Comparison of ENCODE assay signal across 8 cellular contexts in the genomic region with DNA sequence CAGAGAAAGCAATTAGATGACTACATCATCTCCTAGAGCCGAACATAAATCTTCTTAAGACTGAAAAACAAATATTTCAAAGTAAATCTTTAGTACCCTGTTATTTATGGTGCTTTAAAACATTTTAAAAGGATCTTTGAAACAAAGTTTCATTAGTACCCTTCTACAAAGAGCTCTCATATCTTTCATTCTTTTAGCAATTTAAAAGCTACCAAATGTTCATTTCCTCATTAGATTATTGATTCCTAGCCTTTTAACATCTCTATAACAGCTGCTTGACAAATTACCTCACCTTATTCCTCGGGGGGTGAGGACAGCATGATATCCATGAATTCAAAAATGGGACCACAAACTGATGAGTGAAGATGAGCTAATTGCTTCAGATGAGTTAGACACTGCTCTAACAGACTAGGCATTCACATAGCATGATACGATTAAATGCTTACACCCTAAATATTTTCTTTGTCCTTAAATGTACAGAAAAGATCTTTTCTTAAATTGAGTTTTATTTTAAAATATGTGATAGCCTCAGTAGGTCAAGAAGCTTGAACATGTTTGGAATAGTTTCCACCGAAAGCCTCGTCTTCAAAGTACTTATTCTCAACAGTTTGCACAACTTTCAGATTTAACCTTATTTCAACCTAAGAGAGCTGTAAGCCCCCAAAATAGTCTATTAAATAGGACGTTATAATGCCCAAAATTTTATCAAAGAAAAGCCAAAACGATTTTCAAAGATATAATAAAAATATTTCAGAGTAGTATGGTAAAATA. TPM values are rescaled to one million over a fixed set of nuclear protein-coding genes. Genes with fewer than 3 reads are reported as not detected.
DNase-seq lines count a peak whose midpoint lies in the region; ATAC-seq and TF ChIP-seq lines count a peak whose summit lies in the region.

No MANE protein-coding gene starts in this region.

- in situ Hi-C loops in HAP-1 (cut with MboI; ENCODE audit: low sequenced_read_pairs), result loop anchor here (10.0 kb wide), 1 partner anchor 160 kb away; the partner anchor contains the start of gene TP53I3

- no peaks in the 10 kb centered on the region for H3K27me3 ChIP-seq in A673 (replicated peaks; ENCODE audit: insufficient read depth, low read depth, low read length, poor library complexity)
- H3K27me3 ChIP-seq in HAP-1 (ENCODE audit: low read depth), result no peaks in the 10 kb centered on the region
- H3K27me3 ChIP-seq in ascending aorta, result no peaks in the 10 kb centered on the region
- no peaks in the 10 kb centered on the region for H3K27me3 ChIP-seq in mucosa of rectum (ENCODE audit: control insufficient read depth in 2 of 2, insufficient read depth in 2 of 2, low read length in 2 of 2)

- no peak for TF ChIP-seq CTCF in A673 (conservative IDR thresholded peaks at IDR 0.05; ENCODE audit: low read depth, low read length)
- TF ChIP-seq CTCF in ascending aorta (IDR thresholded peaks at IDR 0.05), result no peak

- peak overlapping the region; percentile 99 for H3K4me3 ChIP-seq in A673 (ENCODE audit: low read depth, low read length, poor library complexity, severe bottlenecking)
- peak overlapping the region; percentile 90 for H3K4me3 ChIP-seq in HAP-1
- H3K4me3 ChIP-seq in ascending aorta, result peak overlapping the region; percentile 90
- H3K4me3 ChIP-seq in mucosa of rectum (ENCODE audit: low read length in 2 of 2), result peak overlapping the region; percentile 1 to 90

- BruUV-seq in A673 (replicated peaks; lab: Mats Ljungman, UMichigan), result no TSS peak

- H3K9me3 ChIP-seq in A673 (ENCODE audit: low read depth, low read length, poor library complexity, severe bottlenecking) (no peaks in the 10 kb centered on the region), HAP-1 (no peaks in the 10 kb centered on the region), ascending aorta (no peaks in the 10 kb centered on the region), mucosa of rectum (ENCODE audit: control insufficient read depth in 2 of 2, low read length in 2 of 2) (no peaks in the 10 kb centered on the region)

- POLR2A ChIA-PET in A673 (lab: Charles Lee; ENCODE audit: low non-redundant PET), result no interaction called here

- H3K36me3 ChIP-seq in A673 (ENCODE audit: insufficient read depth, low read length, poor library complexity, severe bottlenecking) (no peaks in the 10 kb centered on the region), HAP-1 (replicated peaks) (no peaks in the 10 kb centered on the region), ascending aorta (no peaks in the 10 kb centered on the region), mucosa of rectum (ENCODE audit: control insufficient read depth in 2 of 2, insufficient read depth in 2 of 2, low read length in 2 of 2) (no peaks in the 10 kb centered on the region)

- H3K9ac ChIP-seq in mucosa of rectum (ENCODE audit: low read depth in 1 of 2, low read length in 2 of 2), result peak overlapping the region in 1 of 2 donors; percentile 99

- ATAC-seq in HG03354 (IDR thresholded peaks at IDR 0.05; ENCODE audit: poor library complexity, severe bottlenecking, unreplicated experiment), result no peak

- peaks cover 10% of the 10 kb centered on the region for H3K4me1 ChIP-seq in A673 (ENCODE audit: insufficient read depth, low read length, poor library complexity, severe bottlenecking)
- H3K4me1 ChIP-seq in HAP-1, result peaks cover 20% of the 10 kb centered on the region
- H3K4me1 ChIP-seq in ascending aorta, result peaks cover 0 to 20% of the 10 kb centered on the region in 2 donors
- peaks cover 13% of the 10 kb centered on the region in 2 donors for H3K4me1 ChIP-seq in mucosa of rectum (ENCODE audit: control insufficient read depth in 2 of 2, insufficient read depth in 2 of 2, low read length in 2 of 2)

- peak; percentile 19 for DNase-seq in A673 (ENCODE audit: low spot score)
- no peak for DNase-seq in HAP-1 (ENCODE audit: low spot score in 2 of 2)
- no peak for DNase-seq in ascending aorta (ENCODE audit: low spot score in 2 of 2)
- DNase-seq in DMS53 (lab: John Stamatoyannopoulos, UW), result no peak
- no peak for DNase-seq in globus pallidus (ENCODE audit: low spot score)
- no peak for DNase-seq in dermis blood vessel endothelial cell

- peak overlapping the region; percentile 29 for H3K27ac ChIP-seq in A673 (ENCODE audit: low read depth, low read length, poor library complexity, severe bottlenecking)
- peak overlapping the region; percentile 99 for H3K27ac ChIP-seq in ascending aorta
- H3K27ac ChIP-seq in mucosa of rectum (ENCODE audit: low read depth in 2 of 2, low read length in 2 of 2), result no peak overlapping the region

- intact Hi-C loops in A673 (cut with micrococcal nuclease; ENCODE audit: unreplicated experiment) (loop anchor here (5.0 kb wide), 1 partner anchor 158 kb away; the partner anchor contains the start of gene TP53I3), ascending aorta (cut with DNase I) (loop anchor here (5.0 to 10.0 kb wide), 2 partner anchors 540 to 868 kb away; partner anchors contain the start of genes CENPO, KLHL29 and PTRHD1)

- CTCF ChIA-PET in A673 (lab: Charles Lee), result interaction anchor here (0.5 kb wide), 1 partner anchor 100 kb away, joined by 5 read pairs; no protein-coding TSS in a partner anchor

RNA-seq across cellular contexts. Expression of gene ATAD2B, which starts 2.1 kb away (rescaled TPM):
- total RNA-seq in A673 (2021) (27.9 and 28.5 TPM in 2 replicates), ascending aorta (8.4 TPM), dermis blood vessel endothelial cell (15.6 and 23.3 TPM in 2 replicates)

RNA-seq across cellular contexts. Expression of gene UBXN2A, which starts 15.5 kb away (rescaled TPM):
- 18.3 and 18.6 TPM in 2 replicates for total RNA-seq in A673 (2021)
- total RNA-seq in ascending aorta, result 3.0 TPM
- total RNA-seq in dermis blood vessel endothelial cell, result 13.1 and 17.0 TPM in 2 replicates

Comparison
In these comparisons a context has a peak if more than half of its experiments do, and no peak if none do; other contexts are left out.
1. H3K27ac ChIP-seq: peak in A673 (single experiment) and ascending aorta (2 of 2); none in mucosa of rectum (0 of 2).
2. H3K4me3 ChIP-seq: peak in every context shown above with its lines; median percentile 99 in A673; 90 in HAP-1; 90 in ascending aorta; 46 in mucosa of rectum.